Comparison of ENCODE assay signal across 1 cellular context in the genomic region with DNA sequence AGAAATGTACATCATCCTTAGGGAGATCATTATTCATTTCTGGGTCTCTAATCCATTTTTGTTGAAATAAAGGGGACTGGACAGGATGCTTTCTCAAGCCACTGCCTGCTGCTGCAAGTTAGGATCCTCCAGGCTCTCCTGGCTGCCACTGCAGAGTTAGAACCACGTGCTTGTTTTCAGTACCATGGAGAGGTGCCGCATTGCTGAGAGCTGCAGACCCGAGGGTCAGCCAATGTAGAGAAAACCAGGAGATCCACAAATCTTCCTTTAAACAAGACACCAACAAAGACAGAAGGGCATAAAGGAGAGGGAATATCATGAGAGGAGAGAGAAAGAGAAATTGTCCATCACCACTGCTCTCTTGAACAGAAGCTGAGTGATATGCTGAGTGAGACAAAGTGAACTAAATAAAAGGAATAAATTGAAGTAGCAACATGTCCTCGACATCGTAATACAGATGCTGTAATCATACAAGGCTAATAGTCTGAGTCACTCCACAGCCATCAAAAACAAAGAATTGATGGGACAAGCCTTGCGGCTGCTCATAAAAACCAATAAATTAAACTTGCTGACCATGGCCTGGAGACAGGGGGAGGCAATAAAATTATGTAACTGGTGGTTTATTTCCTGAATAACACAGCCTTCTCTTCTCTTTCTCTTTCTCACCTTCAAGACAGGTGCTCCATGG.
A peak's percentile ranks its signal among the peaks of the same experiment; 100 is the strongest.
TF ChIP-seq lines count a peak whose summit lies in the region.

No MANE protein-coding gene starts in this region.

TF ChIP-seq in HEK293, 187 proteins besides CTCF, POLR2A, EP300 and RAD21 (continued from another document):
- TF ChIP-seq, protein P1, sequence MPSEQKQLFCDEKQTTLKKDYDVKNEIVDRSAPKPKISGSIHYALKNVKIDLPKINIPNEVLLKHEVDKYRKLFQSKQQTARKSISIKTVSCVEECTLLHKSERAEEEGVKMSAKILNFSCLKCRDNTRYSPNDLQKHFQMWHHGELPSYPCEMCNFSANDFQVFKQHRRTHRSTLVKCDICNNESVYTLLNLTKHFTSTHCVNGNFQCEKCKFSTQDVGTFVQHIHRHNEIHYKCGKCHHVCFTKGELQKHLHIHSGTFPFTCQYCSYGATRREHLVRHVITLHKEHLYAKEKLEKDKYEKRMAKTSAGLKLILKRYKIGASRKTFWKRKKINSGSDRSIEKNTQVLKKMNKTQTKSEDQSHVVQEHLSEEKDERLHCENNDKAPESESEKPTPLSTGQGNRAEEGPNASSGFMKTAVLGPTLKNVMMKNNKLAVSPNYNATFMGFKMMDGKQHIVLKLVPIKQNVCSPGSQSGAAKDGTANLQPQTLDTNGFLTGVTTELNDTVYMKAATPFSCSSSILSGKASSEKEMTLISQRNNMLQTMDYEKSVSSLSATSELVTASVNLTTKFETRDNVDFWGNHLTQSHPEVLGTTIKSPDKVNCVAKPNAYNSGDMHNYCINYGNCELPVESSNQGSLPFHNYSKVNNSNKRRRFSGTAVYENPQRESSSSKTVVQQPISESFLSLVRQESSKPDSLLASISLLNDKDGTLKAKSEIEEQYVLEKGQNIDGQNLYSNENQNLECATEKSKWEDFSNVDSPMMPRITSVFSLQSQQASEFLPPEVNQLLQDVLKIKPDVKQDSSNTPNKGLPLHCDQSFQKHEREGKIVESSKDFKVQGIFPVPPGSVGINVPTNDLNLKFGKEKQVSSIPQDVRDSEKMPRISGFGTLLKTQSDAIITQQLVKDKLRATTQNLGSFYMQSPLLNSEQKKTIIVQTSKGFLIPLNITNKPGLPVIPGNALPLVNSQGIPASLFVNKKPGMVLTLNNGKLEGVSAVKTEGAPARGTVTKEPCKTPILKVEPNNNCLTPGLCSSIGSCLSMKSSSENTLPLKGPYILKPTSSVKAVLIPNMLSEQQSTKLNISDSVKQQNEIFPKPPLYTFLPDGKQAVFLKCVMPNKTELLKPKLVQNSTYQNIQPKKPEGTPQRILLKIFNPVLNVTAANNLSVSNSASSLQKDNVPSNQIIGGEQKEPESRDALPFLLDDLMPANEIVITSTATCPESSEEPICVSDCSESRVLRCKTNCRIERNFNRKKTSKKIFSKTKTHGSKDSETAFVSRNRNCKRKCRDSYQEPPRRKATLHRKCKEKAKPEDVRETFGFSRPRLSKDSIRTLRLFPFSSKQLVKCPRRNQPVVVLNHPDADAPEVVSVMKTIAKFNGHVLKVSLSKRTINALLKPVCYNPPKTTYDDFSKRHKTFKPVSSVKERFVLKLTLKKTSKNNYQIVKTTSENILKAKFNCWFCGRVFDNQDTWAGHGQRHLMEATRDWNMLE (tag by site-specific recombination; conservative IDR thresholded peaks at IDR 0.05; ENCODE audit: low read depth): 0 out of 2 replicates have a peak, but pooled peaks have one; percentile 15
- TF ChIP-seq ZEB2 (tag by site-specific recombination; IDR thresholded peaks at IDR 0.05) (0 out of 2 replicates have a peak, but pooled peaks have one; percentile 67), YY2 (tag by site-specific recombination; IDR thresholded peaks at IDR 0.05) (no peak), ZFP37 (tag by site-specific recombination; IDR thresholded peaks at IDR 0.05) (peak; percentile 81; the same call in 1 of the 2 replicates), ZNF24 (tag by site-specific recombination; IDR thresholded peaks at IDR 0.05) (peak; percentile 19; the same call in 1 of the 2 replicates), ZNF391 (tag by site-specific recombination; IDR thresholded peaks at IDR 0.05; ENCODE audit: borderline replicate concordance, low read depth) (peak; percentile 58), WT1 (tag by site-specific recombination; IDR thresholded peaks at IDR 0.05) (0 out of 2 replicates have a peak, but pooled peaks have one; percentile 11), ZNF311 (tag by site-specific recombination; IDR thresholded peaks at IDR 0.05; ENCODE audit: borderline replicate concordance) (no peak), ZNF843 (tag by site-specific recombination; IDR thresholded peaks at IDR 0.05) (peak; percentile 64; the same call in 1 of the 2 replicates), ZNF629 (tag by site-specific recombination; IDR thresholded peaks at IDR 0.05) (peak; percentile 66), ZNF394 (tag by site-specific recombination; IDR thresholded peaks at IDR 0.05; ENCODE audit: borderline replicate concordance) (peak; percentile 25; the same call in 1 of the 2 replicates), ZNF561 (tag by site-specific recombination; IDR thresholded peaks at IDR 0.05; ENCODE audit: borderline replicate concordance) (no peak), SP7 (tag by site-specific recombination; IDR thresholded peaks at IDR 0.05) (0 out of 2 replicates have a peak, but pooled peaks have one; percentile 55), ZBTB17 (tag by site-specific recombination; IDR thresholded peaks at IDR 0.05) (peak; percentile 41; the same call in 1 of the 2 replicates), ZNF366 (tag by site-specific recombination; conservative IDR thresholded peaks at IDR 0.05) (0 out of 2 replicates have a peak, but pooled peaks have one; percentile 35), SCRT2 (tag by site-specific recombination; IDR thresholded peaks at IDR 0.05) (peak; percentile 90)
- TF ChIP-seq, protein P2, sequence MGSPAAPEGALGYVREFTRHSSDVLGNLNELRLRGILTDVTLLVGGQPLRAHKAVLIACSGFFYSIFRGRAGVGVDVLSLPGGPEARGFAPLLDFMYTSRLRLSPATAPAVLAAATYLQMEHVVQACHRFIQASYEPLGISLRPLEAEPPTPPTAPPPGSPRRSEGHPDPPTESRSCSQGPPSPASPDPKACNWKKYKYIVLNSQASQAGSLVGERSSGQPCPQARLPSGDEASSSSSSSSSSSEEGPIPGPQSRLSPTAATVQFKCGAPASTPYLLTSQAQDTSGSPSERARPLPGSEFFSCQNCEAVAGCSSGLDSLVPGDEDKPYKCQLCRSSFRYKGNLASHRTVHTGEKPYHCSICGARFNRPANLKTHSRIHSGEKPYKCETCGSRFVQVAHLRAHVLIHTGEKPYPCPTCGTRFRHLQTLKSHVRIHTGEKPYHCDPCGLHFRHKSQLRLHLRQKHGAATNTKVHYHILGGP (tag by site-specific recombination; IDR thresholded peaks at IDR 0.05): 0 out of 2 replicates have a peak, but pooled peaks have one; percentile 27
- TF ChIP-seq, protein P3, sequence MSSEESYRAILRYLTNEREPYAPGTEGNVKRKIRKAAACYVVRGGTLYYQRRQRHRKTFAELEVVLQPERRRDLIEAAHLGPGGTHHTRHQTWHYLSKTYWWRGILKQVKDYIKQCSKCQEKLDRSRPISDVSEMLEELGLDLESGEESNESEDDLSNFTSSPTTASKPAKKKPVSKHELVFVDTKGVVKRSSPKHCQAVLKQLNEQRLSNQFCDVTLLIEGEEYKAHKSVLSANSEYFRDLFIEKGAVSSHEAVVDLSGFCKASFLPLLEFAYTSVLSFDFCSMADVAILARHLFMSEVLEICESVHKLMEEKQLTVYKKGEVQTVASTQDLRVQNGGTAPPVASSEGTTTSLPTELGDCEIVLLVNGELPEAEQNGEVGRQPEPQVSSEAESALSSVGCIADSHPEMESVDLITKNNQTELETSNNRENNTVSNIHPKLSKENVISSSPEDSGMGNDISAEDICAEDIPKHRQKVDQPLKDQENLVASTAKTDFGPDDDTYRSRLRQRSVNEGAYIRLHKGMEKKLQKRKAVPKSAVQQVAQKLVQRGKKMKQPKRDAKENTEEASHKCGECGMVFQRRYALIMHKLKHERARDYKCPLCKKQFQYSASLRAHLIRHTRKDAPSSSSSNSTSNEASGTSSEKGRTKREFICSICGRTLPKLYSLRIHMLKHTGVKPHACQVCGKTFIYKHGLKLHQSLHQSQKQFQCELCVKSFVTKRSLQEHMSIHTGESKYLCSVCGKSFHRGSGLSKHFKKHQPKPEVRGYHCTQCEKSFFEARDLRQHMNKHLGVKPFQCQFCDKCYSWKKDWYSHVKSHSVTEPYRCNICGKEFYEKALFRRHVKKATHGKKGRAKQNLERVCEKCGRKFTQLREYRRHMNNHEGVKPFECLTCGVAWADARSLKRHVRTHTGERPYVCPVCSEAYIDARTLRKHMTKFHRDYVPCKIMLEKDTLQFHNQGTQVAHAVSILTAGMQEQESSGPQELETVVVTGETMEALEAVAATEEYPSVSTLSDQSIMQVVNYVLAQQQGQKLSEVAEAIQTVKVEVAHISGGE (tag by site-specific recombination; conservative IDR thresholded peaks at IDR 0.05; ENCODE audit: low read depth): no peak
- TF ChIP-seq, protein P4, sequence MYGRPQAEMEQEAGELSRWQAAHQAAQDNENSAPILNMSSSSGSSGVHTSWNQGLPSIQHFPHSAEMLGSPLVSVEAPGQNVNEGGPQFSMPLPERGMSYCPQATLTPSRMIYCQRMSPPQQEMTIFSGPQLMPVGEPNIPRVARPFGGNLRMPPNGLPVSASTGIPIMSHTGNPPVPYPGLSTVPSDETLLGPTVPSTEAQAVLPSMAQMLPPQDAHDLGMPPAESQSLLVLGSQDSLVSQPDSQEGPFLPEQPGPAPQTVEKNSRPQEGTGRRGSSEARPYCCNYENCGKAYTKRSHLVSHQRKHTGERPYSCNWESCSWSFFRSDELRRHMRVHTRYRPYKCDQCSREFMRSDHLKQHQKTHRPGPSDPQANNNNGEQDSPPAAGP (tag by site-specific recombination; IDR thresholded peaks at IDR 0.05): no peak
- TF ChIP-seq, protein P5, sequence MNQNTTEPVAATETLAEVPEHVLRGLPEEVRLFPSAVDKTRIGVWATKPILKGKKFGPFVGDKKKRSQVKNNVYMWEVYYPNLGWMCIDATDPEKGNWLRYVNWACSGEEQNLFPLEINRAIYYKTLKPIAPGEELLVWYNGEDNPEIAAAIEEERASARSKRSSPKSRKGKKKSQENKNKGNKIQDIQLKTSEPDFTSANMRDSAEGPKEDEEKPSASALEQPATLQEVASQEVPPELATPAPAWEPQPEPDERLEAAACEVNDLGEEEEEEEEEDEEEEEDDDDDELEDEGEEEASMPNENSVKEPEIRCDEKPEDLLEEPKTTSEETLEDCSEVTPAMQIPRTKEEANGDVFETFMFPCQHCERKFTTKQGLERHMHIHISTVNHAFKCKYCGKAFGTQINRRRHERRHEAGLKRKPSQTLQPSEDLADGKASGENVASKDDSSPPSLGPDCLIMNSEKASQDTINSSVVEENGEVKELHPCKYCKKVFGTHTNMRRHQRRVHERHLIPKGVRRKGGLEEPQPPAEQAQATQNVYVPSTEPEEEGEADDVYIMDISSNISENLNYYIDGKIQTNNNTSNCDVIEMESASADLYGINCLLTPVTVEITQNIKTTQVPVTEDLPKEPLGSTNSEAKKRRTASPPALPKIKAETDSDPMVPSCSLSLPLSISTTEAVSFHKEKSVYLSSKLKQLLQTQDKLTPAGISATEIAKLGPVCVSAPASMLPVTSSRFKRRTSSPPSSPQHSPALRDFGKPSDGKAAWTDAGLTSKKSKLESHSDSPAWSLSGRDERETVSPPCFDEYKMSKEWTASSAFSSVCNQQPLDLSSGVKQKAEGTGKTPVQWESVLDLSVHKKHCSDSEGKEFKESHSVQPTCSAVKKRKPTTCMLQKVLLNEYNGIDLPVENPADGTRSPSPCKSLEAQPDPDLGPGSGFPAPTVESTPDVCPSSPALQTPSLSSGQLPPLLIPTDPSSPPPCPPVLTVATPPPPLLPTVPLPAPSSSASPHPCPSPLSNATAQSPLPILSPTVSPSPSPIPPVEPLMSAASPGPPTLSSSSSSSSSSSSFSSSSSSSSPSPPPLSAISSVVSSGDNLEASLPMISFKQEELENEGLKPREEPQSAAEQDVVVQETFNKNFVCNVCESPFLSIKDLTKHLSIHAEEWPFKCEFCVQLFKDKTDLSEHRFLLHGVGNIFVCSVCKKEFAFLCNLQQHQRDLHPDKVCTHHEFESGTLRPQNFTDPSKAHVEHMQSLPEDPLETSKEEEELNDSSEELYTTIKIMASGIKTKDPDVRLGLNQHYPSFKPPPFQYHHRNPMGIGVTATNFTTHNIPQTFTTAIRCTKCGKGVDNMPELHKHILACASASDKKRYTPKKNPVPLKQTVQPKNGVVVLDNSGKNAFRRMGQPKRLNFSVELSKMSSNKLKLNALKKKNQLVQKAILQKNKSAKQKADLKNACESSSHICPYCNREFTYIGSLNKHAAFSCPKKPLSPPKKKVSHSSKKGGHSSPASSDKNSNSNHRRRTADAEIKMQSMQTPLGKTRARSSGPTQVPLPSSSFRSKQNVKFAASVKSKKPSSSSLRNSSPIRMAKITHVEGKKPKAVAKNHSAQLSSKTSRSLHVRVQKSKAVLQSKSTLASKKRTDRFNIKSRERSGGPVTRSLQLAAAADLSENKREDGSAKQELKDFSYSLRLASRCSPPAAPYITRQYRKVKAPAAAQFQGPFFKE (tag by site-specific recombination; IDR thresholded peaks at IDR 0.05; ENCODE audit: borderline replicate concordance): no peak
- TF ChIP-seq, protein P6, sequence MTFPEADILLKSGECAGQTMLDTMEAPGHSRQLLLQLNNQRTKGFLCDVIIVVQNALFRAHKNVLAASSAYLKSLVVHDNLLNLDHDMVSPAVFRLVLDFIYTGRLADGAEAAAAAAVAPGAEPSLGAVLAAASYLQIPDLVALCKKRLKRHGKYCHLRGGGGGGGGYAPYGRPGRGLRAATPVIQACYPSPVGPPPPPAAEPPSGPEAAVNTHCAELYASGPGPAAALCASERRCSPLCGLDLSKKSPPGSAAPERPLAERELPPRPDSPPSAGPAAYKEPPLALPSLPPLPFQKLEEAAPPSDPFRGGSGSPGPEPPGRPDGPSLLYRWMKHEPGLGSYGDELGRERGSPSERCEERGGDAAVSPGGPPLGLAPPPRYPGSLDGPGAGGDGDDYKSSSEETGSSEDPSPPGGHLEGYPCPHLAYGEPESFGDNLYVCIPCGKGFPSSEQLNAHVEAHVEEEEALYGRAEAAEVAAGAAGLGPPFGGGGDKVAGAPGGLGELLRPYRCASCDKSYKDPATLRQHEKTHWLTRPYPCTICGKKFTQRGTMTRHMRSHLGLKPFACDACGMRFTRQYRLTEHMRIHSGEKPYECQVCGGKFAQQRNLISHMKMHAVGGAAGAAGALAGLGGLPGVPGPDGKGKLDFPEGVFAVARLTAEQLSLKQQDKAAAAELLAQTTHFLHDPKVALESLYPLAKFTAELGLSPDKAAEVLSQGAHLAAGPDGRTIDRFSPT (tag by site-specific recombination; IDR thresholded peaks at IDR 0.05): peak; percentile 88
- TF ChIP-seq, protein P7, sequence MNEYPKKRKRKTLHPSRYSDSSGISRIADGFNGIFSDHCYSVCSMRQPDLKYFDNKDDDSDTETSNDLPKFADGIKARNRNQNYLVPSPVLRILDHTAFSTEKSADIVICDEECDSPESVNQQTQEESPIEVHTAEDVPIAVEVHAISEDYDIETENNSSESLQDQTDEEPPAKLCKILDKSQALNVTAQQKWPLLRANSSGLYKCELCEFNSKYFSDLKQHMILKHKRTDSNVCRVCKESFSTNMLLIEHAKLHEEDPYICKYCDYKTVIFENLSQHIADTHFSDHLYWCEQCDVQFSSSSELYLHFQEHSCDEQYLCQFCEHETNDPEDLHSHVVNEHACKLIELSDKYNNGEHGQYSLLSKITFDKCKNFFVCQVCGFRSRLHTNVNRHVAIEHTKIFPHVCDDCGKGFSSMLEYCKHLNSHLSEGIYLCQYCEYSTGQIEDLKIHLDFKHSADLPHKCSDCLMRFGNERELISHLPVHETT (tag by site-specific recombination; IDR thresholded peaks at IDR 0.05): peak; percentile 58; the same call in 1 of the 2 replicates
